1 cellular context compared by ENCODE assay signal in the genomic region with DNA sequence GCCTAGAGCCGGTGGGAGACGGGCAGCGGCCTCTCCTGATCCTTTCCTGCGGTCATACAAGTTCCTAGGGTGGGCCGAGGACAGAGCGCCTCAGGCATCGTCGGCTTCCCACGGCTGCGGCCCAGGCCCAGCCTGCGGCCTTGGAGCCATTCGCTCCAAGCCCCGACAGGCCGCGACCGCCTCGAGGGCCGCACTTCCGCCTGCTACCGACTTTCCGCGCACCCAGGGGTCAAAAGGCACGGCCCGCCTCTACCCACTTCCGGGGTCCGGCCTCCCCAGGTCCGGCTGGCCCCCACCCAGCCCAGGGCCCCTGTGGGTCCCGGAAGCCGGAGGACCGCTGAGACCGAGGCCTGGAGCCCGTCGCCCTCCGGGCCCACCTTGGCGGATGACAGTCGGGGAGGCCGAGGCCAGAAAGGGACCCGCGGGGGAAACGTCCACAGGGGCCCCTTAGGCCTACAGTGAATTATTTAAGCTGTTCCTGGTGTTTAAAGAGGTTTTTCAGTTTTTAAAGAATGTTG.
TF ChIP-seq lines count a peak whose summit lies in the region.

No MANE protein-coding gene starts in this region.

TF ChIP-seq in WTC11, 78 proteins besides CTCF, POLR2A, EP300 and RAD21 (continued from another document):
- TF ChIP-seq, protein P1, sequence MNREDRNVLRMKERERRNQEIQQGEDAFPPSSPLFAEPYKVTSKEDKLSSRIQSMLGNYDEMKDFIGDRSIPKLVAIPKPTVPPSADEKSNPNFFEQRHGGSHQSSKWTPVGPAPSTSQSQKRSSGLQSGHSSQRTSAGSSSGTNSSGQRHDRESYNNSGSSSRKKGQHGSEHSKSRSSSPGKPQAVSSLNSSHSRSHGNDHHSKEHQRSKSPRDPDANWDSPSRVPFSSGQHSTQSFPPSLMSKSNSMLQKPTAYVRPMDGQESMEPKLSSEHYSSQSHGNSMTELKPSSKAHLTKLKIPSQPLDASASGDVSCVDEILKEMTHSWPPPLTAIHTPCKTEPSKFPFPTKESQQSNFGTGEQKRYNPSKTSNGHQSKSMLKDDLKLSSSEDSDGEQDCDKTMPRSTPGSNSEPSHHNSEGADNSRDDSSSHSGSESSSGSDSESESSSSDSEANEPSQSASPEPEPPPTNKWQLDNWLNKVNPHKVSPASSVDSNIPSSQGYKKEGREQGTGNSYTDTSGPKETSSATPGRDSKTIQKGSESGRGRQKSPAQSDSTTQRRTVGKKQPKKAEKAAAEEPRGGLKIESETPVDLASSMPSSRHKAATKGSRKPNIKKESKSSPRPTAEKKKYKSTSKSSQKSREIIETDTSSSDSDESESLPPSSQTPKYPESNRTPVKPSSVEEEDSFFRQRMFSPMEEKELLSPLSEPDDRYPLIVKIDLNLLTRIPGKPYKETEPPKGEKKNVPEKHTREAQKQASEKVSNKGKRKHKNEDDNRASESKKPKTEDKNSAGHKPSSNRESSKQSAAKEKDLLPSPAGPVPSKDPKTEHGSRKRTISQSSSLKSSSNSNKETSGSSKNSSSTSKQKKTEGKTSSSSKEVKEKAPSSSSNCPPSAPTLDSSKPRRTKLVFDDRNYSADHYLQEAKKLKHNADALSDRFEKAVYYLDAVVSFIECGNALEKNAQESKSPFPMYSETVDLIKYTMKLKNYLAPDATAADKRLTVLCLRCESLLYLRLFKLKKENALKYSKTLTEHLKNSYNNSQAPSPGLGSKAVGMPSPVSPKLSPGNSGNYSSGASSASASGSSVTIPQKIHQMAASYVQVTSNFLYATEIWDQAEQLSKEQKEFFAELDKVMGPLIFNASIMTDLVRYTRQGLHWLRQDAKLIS (CRISPR knock-in tag; IDR thresholded peaks at IDR 0.05; ENCODE audit: borderline replicate concordance): 0 out of 2 replicates have a peak, but pooled peaks have one; percentile 27
- TF ChIP-seq, protein P2, sequence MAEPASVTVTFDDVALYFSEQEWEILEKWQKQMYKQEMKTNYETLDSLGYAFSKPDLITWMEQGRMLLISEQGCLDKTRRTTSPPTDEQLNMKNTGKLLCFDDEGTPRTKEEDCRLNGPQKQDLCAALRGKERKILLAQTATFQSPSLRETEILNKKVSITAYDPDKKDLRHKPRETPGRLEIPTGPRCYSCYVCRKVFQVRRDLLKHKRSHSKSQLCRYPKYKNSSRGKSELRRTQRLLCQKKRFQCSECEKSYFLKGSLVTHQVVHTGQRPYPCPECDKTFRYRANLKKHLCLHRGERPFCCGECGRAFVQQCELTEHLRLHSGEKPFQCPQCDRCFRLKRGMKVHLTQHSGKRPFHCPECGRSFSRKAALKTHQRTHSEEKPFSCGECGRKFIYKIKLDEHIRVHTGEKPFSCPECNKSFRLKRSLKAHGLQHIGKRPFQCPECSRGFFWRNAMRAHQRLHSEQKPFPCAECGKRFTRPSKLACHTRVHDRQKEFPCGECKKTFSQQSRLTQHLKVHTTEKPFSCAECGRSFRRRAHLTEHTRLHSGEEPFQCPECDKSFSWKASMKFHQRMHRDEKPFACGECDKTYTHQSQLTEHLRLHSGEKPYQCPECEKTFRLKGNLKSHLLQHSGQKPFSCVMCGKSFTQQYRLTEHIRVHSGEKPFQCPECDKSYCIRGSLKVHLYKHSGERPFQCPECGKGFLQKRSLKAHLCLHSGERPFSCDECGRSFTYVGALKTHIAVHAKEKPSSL (CRISPR knock-in tag; conservative IDR thresholded peaks at IDR 0.05): no peak
- TF ChIP-seq KAT7 (CRISPR knock-in tag; IDR thresholded peaks at IDR 0.05; ENCODE audit: borderline replicate concordance) (peak; percentile 55; the same call in 1 of the 2 replicates), NFATC4 (CRISPR knock-in tag; IDR thresholded peaks at IDR 0.05) (no peak), NFE2L1 (CRISPR knock-in tag; IDR thresholded peaks at IDR 0.05) (no peak), FOXK1 (CRISPR knock-in tag; IDR thresholded peaks at IDR 0.05) (no peak), ZNF671 (CRISPR knock-in tag; IDR thresholded peaks at IDR 0.05) (no peak), ZNF416 (CRISPR knock-in tag; IDR thresholded peaks at IDR 0.05) (no peak)
- TF ChIP-seq, protein P3, sequence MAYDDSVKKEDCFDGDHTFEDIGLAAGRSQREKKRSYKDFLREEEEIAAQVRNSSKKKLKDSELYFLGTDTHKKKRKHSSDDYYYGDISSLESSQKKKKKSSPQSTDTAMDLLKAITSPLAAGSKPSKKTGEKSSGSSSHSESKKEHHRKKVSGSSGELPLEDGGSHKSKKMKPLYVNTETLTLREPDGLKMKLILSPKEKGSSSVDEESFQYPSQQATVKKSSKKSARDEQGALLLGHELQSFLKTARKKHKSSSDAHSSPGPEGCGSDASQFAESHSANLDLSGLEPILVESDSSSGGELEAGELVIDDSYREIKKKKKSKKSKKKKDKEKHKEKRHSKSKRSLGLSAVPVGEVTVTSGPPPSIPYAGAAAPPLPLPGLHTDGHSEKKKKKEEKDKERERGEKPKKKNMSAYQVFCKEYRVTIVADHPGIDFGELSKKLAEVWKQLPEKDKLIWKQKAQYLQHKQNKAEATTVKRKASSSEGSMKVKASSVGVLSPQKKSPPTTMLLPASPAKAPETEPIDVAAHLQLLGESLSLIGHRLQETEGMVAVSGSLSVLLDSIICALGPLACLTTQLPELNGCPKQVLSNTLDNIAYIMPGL (CRISPR knock-in tag; IDR thresholded peaks at IDR 0.05): peak; percentile 60
TF ChIP-seq in WTC11: peak in this region for 10.
